1 cellular context compared by ENCODE assay signal in the genomic region with DNA sequence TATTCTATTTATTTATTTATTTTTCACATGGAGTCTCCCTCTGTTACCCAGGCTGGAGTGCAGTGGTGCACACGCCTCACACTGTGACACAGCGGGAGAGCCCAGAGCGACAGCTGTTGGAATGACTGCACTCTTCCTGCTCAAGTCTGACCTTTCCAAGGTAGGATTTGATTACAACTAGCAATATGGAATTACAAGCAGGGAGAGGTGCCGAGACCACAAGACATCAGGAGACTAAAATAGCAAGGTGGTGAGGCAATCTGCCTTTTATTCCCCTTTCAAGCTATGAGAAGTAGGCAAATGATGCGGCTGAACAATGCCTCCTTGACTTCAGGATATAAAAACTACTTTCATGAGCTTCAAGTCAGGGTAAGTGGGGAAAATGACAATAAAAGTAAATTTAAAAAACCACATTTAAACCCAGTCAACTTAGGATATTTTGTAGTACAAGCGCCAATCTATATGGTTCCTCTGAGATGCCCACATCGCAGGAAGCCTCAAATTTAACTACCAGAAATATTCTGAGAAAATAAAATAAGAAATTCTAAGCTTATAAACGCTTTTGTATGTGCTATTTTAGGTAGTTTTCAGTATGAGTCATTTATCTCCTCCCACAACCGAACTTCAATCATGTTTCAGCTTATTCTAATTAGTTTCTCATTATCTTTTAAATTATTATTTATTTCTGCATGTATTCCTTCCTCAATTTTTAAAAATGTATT.
TF ChIP-seq lines count a peak whose summit lies in the region.

No MANE protein-coding gene starts in this region.

TF ChIP-seq in HEK293, 187 proteins besides CTCF, POLR2A, EP300 and RAD21 (continued from another document and continues in another):
- TF ChIP-seq PATZ1 (tag by site-specific recombination; IDR thresholded peaks at IDR 0.05) (peak; percentile 38; the same call in 1 of the 2 replicates), GLIS1 (tag by site-specific recombination; IDR thresholded peaks at IDR 0.05) (peak; percentile 77), ZNF366 (tag by site-specific recombination; conservative IDR thresholded peaks at IDR 0.05) (peak; percentile 92), PRDM1 (tag by site-specific recombination; IDR thresholded peaks at IDR 0.05) (peak; percentile 95), ZSCAN30 (tag by site-specific recombination; IDR thresholded peaks at IDR 0.05) (no peak), ZNF660 (tag by site-specific recombination; IDR thresholded peaks at IDR 0.05) (peak; percentile 79), SCRT2 (tag by site-specific recombination; IDR thresholded peaks at IDR 0.05) (peak; percentile 55), RBAK (tag by site-specific recombination; IDR thresholded peaks at IDR 0.05) (no peak), ZNF561 (tag by site-specific recombination; IDR thresholded peaks at IDR 0.05; ENCODE audit: borderline replicate concordance) (peak; percentile 91), FEZF1 (tag by site-specific recombination; IDR thresholded peaks at IDR 0.05) (peak; percentile 87), ZBTB17 (tag by site-specific recombination; IDR thresholded peaks at IDR 0.05) (peak; percentile 93), KLF7 (tag by site-specific recombination; IDR thresholded peaks at IDR 0.05; ENCODE audit: borderline replicate concordance) (no peak), REST (tag by site-specific recombination; IDR thresholded peaks at IDR 0.05) (no peak), ZNF792 (tag by site-specific recombination; IDR thresholded peaks at IDR 0.05) (no peak), ZNF629 (tag by site-specific recombination; IDR thresholded peaks at IDR 0.05) (peak; percentile 87), BCL11A (tag by site-specific recombination; IDR thresholded peaks at IDR 0.05; ENCODE audit: low read depth) (peak; percentile 83), ZNF404 (tag by site-specific recombination; IDR thresholded peaks at IDR 0.05) (no peak), ZNF324 (tag by site-specific recombination; IDR thresholded peaks at IDR 0.05) (0 out of 2 replicates have a peak, but pooled peaks have one; percentile 59), ZFP37 (tag by site-specific recombination; IDR thresholded peaks at IDR 0.05) (0 out of 2 replicates have a peak, but pooled peaks have one; percentile 51), ZNF600 (tag by site-specific recombination; IDR thresholded peaks at IDR 0.05) (peak; percentile 93), ZNF10 (tag by site-specific recombination; IDR thresholded peaks at IDR 0.05) (peak; percentile 81), ZXDB (tag by site-specific recombination; IDR thresholded peaks at IDR 0.05) (0 out of 2 replicates have a peak, but pooled peaks have one; percentile 15), ZNF423 (tag by site-specific recombination; IDR thresholded peaks at IDR 0.05) (no peak), WT1 (tag by site-specific recombination; IDR thresholded peaks at IDR 0.05) (peak; percentile 74; the same call in 1 of the 2 replicates), ZBTB44 (tag by site-specific recombination; IDR thresholded peaks at IDR 0.05) (peak; percentile 34; the same call in 1 of the 2 replicates), ZNF24 (tag by site-specific recombination; IDR thresholded peaks at IDR 0.05) (peak; percentile 93), ZNF221 (tag by site-specific recombination; IDR thresholded peaks at IDR 0.05; ENCODE audit: borderline replicate concordance) (no peak), SETDB1 (IDR thresholded peaks at IDR 0.05; ENCODE audit: insufficient read length, low read length) (no peak), KLF10 (tag by site-specific recombination; IDR thresholded peaks at IDR 0.05) (0 out of 2 replicates have a peak, but pooled peaks have one; percentile 49), ZNF843 (tag by site-specific recombination; IDR thresholded peaks at IDR 0.05) (peak; percentile 62; the same call in 1 of the 2 replicates), KLF8 (tag by site-specific recombination; IDR thresholded peaks at IDR 0.05) (peak; percentile 60), ZNF571 (tag by site-specific recombination; IDR thresholded peaks at IDR 0.05) (no peak), GLIS2 (tag by site-specific recombination; IDR thresholded peaks at IDR 0.05) (peak; percentile 16; the same call in 1 of the 2 replicates), ZNF341 (tag by site-specific recombination; IDR thresholded peaks at IDR 0.05; ENCODE audit: low read depth) (peak; percentile 97), OSR2 (tag by site-specific recombination; IDR thresholded peaks at IDR 0.05) (peak; percentile 44; the same call in 1 of the 2 replicates), IKZF3 (tag by site-specific recombination; IDR thresholded peaks at IDR 0.05) (peak; percentile 78), ZNF394 (tag by site-specific recombination; IDR thresholded peaks at IDR 0.05; ENCODE audit: borderline replicate concordance) (peak; percentile 54; the same call in 1 of the 2 replicates), ZNF654 (tag by site-specific recombination; IDR thresholded peaks at IDR 0.05; ENCODE audit: low read depth) (no peak)
- TF ChIP-seq, protein P1, sequence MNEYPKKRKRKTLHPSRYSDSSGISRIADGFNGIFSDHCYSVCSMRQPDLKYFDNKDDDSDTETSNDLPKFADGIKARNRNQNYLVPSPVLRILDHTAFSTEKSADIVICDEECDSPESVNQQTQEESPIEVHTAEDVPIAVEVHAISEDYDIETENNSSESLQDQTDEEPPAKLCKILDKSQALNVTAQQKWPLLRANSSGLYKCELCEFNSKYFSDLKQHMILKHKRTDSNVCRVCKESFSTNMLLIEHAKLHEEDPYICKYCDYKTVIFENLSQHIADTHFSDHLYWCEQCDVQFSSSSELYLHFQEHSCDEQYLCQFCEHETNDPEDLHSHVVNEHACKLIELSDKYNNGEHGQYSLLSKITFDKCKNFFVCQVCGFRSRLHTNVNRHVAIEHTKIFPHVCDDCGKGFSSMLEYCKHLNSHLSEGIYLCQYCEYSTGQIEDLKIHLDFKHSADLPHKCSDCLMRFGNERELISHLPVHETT (tag by site-specific recombination; IDR thresholded peaks at IDR 0.05) = peak; percentile 67
- TF ChIP-seq, protein P2, sequence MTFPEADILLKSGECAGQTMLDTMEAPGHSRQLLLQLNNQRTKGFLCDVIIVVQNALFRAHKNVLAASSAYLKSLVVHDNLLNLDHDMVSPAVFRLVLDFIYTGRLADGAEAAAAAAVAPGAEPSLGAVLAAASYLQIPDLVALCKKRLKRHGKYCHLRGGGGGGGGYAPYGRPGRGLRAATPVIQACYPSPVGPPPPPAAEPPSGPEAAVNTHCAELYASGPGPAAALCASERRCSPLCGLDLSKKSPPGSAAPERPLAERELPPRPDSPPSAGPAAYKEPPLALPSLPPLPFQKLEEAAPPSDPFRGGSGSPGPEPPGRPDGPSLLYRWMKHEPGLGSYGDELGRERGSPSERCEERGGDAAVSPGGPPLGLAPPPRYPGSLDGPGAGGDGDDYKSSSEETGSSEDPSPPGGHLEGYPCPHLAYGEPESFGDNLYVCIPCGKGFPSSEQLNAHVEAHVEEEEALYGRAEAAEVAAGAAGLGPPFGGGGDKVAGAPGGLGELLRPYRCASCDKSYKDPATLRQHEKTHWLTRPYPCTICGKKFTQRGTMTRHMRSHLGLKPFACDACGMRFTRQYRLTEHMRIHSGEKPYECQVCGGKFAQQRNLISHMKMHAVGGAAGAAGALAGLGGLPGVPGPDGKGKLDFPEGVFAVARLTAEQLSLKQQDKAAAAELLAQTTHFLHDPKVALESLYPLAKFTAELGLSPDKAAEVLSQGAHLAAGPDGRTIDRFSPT (tag by site-specific recombination; IDR thresholded peaks at IDR 0.05) = peak; percentile 78
- TF ChIP-seq, protein P3, sequence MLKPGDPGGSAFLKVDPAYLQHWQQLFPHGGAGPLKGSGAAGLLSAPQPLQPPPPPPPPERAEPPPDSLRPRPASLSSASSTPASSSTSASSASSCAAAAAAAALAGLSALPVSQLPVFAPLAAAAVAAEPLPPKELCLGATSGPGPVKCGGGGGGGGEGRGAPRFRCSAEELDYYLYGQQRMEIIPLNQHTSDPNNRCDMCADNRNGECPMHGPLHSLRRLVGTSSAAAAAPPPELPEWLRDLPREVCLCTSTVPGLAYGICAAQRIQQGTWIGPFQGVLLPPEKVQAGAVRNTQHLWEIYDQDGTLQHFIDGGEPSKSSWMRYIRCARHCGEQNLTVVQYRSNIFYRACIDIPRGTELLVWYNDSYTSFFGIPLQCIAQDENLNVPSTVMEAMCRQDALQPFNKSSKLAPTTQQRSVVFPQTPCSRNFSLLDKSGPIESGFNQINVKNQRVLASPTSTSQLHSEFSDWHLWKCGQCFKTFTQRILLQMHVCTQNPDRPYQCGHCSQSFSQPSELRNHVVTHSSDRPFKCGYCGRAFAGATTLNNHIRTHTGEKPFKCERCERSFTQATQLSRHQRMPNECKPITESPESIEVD (tag by site-specific recombination; IDR thresholded peaks at IDR 0.05) = peak; percentile 90
- TF ChIP-seq, protein P4, sequence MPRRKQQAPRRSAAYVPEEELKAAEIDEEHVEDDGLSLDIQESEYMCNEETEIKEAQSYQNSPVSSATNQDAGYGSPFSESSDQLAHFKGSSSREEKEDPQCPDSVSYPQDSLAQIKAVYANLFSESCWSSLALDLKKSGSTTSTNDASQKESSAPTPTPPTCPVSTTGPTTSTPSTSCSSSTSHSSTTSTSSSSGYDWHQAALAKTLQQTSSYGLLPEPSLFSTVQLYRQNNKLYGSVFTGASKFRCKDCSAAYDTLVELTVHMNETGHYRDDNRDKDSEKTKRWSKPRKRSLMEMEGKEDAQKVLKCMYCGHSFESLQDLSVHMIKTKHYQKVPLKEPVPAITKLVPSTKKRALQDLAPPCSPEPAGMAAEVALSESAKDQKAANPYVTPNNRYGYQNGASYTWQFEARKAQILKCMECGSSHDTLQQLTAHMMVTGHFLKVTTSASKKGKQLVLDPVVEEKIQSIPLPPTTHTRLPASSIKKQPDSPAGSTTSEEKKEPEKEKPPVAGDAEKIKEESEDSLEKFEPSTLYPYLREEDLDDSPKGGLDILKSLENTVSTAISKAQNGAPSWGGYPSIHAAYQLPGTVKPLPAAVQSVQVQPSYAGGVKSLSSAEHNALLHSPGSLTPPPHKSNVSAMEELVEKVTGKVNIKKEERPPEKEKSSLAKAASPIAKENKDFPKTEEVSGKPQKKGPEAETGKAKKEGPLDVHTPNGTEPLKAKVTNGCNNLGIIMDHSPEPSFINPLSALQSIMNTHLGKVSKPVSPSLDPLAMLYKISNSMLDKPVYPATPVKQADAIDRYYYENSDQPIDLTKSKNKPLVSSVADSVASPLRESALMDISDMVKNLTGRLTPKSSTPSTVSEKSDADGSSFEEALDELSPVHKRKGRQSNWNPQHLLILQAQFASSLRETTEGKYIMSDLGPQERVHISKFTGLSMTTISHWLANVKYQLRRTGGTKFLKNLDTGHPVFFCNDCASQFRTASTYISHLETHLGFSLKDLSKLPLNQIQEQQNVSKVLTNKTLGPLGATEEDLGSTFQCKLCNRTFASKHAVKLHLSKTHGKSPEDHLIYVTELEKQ (tag by site-specific recombination; IDR thresholded peaks at IDR 0.05; ENCODE audit: borderline replicate concordance) = peak; percentile 71
- TF ChIP-seq, protein P5, sequence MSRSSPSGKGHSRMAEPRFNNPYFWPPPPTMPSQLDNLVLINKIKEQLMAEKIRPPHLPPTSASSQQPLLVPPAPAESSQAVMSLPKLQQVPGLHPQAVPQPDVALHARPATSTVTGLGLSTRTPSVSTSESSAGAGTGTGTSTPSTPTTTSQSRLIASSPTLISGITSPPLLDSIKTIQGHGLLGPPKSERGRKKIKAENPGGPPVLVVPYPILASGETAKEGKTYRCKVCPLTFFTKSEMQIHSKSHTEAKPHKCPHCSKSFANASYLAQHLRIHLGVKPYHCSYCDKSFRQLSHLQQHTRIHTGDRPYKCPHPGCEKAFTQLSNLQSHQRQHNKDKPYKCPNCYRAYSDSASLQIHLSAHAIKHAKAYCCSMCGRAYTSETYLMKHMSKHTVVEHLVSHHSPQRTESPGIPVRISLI (tag by site-specific recombination; IDR thresholded peaks at IDR 0.05) = 0 out of 2 replicates have a peak, but pooled peaks have one; percentile 27
